Comparison of ENCODE assay signal across 37 cellular contexts in genomic region chr2:50901510-50901909, GRCh38.
DNase-seq lines count a peak whose midpoint lies in the region; ATAC-seq, FAIRE-seq and TF ChIP-seq lines count a peak whose summit lies in the region.
"Had no signal": no experiment of that assay in that cellular context is flagged by ENCODE, and none has a peak within 500 bp of the region (broad histone marks: within the 10 kb centered on the region; RNA-seq: fewer than 3 reads in every experiment).

No MANE protein-coding gene starts in this region.

- TF ChIP-seq CTCF in HepG2 (CRISPR knock-in tag; IDR thresholded peaks at IDR 0.05) (no peak), right lobe of liver (IDR thresholded peaks at IDR 0.05) (no peak), GM12878 (IDR thresholded peaks at IDR 0.05 in 2 of 3, conservative IDR thresholded peaks at IDR 0.05 in 1 of 3; ENCODE audit: control insufficient read depth in 2 of 3, extremely low read depth in 1 of 3, insufficient read depth in 1 of 3, low read depth in 3 of 3, low read length in 3 of 3) (no peak), K562 (IDR thresholded peaks at IDR 0.05 in 2 of 3, conservative IDR thresholded peaks at IDR 0.05 in 1 of 3; ENCODE audit: insufficient read depth in 2 of 3, low read depth in 1 of 3, low read length in 3 of 3) (no peak)

- in situ Hi-C loops in HepG2 (cut with HindIII; ENCODE audit: extremely low pct_ligation_motif_present, low pct_unique_long_range_greater_than_20kb) = no loop called here
- in situ Hi-C loops in GM12878 (cut with MboI) = no loop called here
- in situ Hi-C loops in K562 (cut with MboI) = no loop called here

- RAD21 ChIA-PET in GM12878 (lab: Charles Lee; ENCODE audit: unreplicated experiment) = no interaction called here

- POLR2A ChIA-PET in HepG2 (lab: Yijun Ruan, JAX) (no interaction called here), GM12878 (lab: Charles Lee) (no interaction called here), K562 (lab: Yijun Ruan, JAX) (no interaction called here)
- POLR2A ChIA-PET in activated CD4-positive, alpha-beta T cell treated with anti-CD3 and anti-CD28 coated beads, Interleukin-2, amount 10 ng/mL, durations not matched to agents 7 days and 5 days (lab: Charles Lee) = no interaction called here

- no peaks in the 10 kb centered on the region for H3K27me3 Mint-ChIP-seq in activated CD4-positive, alpha-beta T cell treated with anti-CD3 and anti-CD28 coated beads, Interleukin-2, amount 10 ng/mL, durations not matched to agents 7 days and 5 days
- H3K27me3 Mint-ChIP-seq: B cell; CD4-positive, alpha-beta memory T cell; CD4-positive, alpha-beta T cell; CD4-positive, CD25-positive, alpha-beta regulatory T cell; CD8-positive, alpha-beta memory T cell had no signal

- CTCF ChIA-PET in HepG2 (lab: Yijun Ruan, JAX; ENCODE audit: low intra/inter-chr PET ratio, low total read pairs) (no interaction called here), GM12878 (lab: Yijun Ruan, JAX) (no interaction called here), K562 (lab: Yijun Ruan, JAX; ENCODE audit: low intra/inter-chr PET ratio) (no interaction called here)
- CTCF ChIA-PET in activated CD4-positive, alpha-beta T cell treated with anti-CD3 and anti-CD28 coated beads, Interleukin-2, amount 10 ng/mL, durations not matched to agents 7 days and 5 days (lab: Charles Lee) = no interaction called here

- H3K27ac ChIP-seq in HepG2 (ENCODE audit: extremely low read length, insufficient read depth, low read length) (no peak overlapping the region), right lobe of liver (no peak overlapping the region), GM12878 (ENCODE audit: control insufficient read depth, insufficient read depth) (no peak overlapping the region), K562 (ENCODE audit: extremely low read depth, low read depth, low read length) (no peak overlapping the region)
- H3K27ac ChIP-seq: 22Rv1; A549; BLaER1; BLaER1 treated with 17β-estradiol and CSF1 and Interleukin-3, amounts not matched to agents 10 nM and 100 nM; C4-2B had no signal

- ATAC-seq in HepG2 = no peak
- no peak for ATAC-seq in right lobe of liver
- ATAC-seq in GM12878 = no peak
- no peak for ATAC-seq in K562
- no peak for ATAC-seq in HG03196 (IDR thresholded peaks at IDR 0.05; ENCODE audit: unreplicated experiment)
- ATAC-seq: A549; CD8-positive, alpha-beta T cell had no signal

- no peak overlapping the region for H3K27ac Mint-ChIP-seq in activated CD4-positive, alpha-beta T cell treated with anti-CD3 and anti-CD28 coated beads, Interleukin-2, amount 10 ng/mL, durations not matched to agents 7 days and 5 days
- H3K27ac Mint-ChIP-seq: B cell; CD14-positive monocyte; CD4-positive, alpha-beta memory T cell; CD4-positive, alpha-beta T cell; CD4-positive, CD25-positive, alpha-beta regulatory T cell; CD8-positive, alpha-beta memory T cell; CD8-positive, alpha-beta T cell had no signal

- no peaks in the 10 kb centered on the region for H3K4me1 Mint-ChIP-seq in activated CD4-positive, alpha-beta T cell treated with anti-CD3 and anti-CD28 coated beads, Interleukin-2, amount 10 ng/mL, durations not matched to agents 7 days and 5 days
- H3K4me1 Mint-ChIP-seq: B cell; CD14-positive monocyte; CD4-positive, alpha-beta memory T cell; CD4-positive, CD25-positive, alpha-beta regulatory T cell; CD8-positive, alpha-beta memory T cell had no signal

- TF ChIP-seq POLR2A in HepG2 (IDR thresholded peaks at IDR 0.05; ENCODE audit: insufficient read depth in 1 of 2, low read depth in 2 of 2, low read length in 2 of 2) (no peak), right lobe of liver (IDR thresholded peaks at IDR 0.05) (no peak), GM12878 (IDR thresholded peaks at IDR 0.05; ENCODE audit: low read depth, low read length) (no peak), K562 (conservative IDR thresholded peaks at IDR 0.05) (no peak)

- WGBS in HepG2 (ENCODE audit: low lambda C conversion rate) = 37% methylated on average over 8 of the region's 8 CpGs
- WGBS in right lobe of liver (ENCODE audit: insufficient coverage, low coverage, low lambda C conversion rate, missing lambda C conversion rate) = 82% methylated on average over 5 of the region's 8 CpGs
- 48% methylated on average over 8 of the region's 8 CpGs for WGBS in GM12878 (ENCODE audit: insufficient coverage, insufficient replicate concordance, low lambda C conversion rate, missing lambda C conversion rate)
- under 1% methylated on average over 8 of the region's 8 CpGs for WGBS in K562 (ENCODE audit: insufficient coverage, low coverage, missing lambda C conversion rate)

- no TSS peak for BruUV-seq in HepG2 (replicated peaks; lab: Mats Ljungman, UMichigan)
- BruUV-seq in GM12878 (replicated peaks; lab: Mats Ljungman, UMichigan) = no TSS peak
- BruUV-seq in K562 (replicated peaks; lab: Mats Ljungman, UMichigan) = no TSS peak

- no peaks in the 10 kb centered on the region for H3K36me3 ChIP-seq in HepG2 (replicated peaks in 1 of 2; ENCODE audit: control insufficient read depth in 1 of 2, insufficient read depth in 2 of 2, low read length in 2 of 2)
- no peaks in the 10 kb centered on the region for H3K36me3 ChIP-seq in right lobe of liver
- H3K36me3 ChIP-seq in GM12878 (ENCODE audit: control insufficient read depth in 2 of 2, insufficient read depth in 2 of 2, low read length in 1 of 2) = no peaks in the 10 kb centered on the region
- no peaks in the 10 kb centered on the region for H3K36me3 ChIP-seq in K562 (ENCODE audit: control insufficient read depth, insufficient read depth, low read length)
- H3K36me3 ChIP-seq: BE2C; BLaER1; BLaER1 treated with 17β-estradiol and CSF1 and Interleukin-3, amounts not matched to agents 10 nM and 100 nM had no signal

- H3K9me3 Mint-ChIP-seq in activated CD4-positive, alpha-beta T cell treated with anti-CD3 and anti-CD28 coated beads, Interleukin-2, amount 10 ng/mL, durations not matched to agents 7 days and 5 days = peaks cover 7% of the 10 kb centered on the region

- TF ChIP-seq EP300 in HepG2 (IDR thresholded peaks at IDR 0.05; ENCODE audit: low read depth in 2 of 2, low read length in 2 of 2) (no peak), HepG2 (CRISPR knock-in tag; IDR thresholded peaks at IDR 0.05; ENCODE audit: borderline replicate concordance) (no peak), GM12878 (IDR thresholded peaks at IDR 0.05; ENCODE audit: borderline replicate concordance in 1 of 2, control insufficient read depth in 1 of 2, low read depth in 2 of 2, low read length in 2 of 2) (no peak), K562 (IDR thresholded peaks at IDR 0.05; ENCODE audit: low read length) (no peak)

- H3K36me3 Mint-ChIP-seq in activated CD4-positive, alpha-beta T cell treated with anti-CD3 and anti-CD28 coated beads, Interleukin-2, amount 10 ng/mL, durations not matched to agents 7 days and 5 days (ENCODE audit: low read depth) = no peaks in the 10 kb centered on the region
- H3K36me3 Mint-ChIP-seq: CD14-positive monocyte; CD4-positive, alpha-beta memory T cell; CD4-positive, CD25-positive, alpha-beta regulatory T cell; CD8-positive, alpha-beta memory T cell; CD8-positive, alpha-beta T cell had no signal

- H2AFZ ChIP-seq in HepG2 (ENCODE audit: low read length) = no peak overlapping the region
- H2AFZ ChIP-seq in GM12878 (ENCODE audit: control insufficient read depth, low read depth, low read length) = no peak overlapping the region
- H2AFZ ChIP-seq in K562 (ENCODE audit: low read depth, low read length) = no peak overlapping the region

- H3K9ac ChIP-seq in HepG2 (ENCODE audit: insufficient read depth, low read depth, low read length) (no peak overlapping the region), GM12878 (ENCODE audit: control insufficient read depth, insufficient read depth, low read length) (no peak overlapping the region), K562 (ENCODE audit: insufficient read depth in 1 of 2, low read depth in 2 of 2, low read length in 2 of 2) (no peak overlapping the region)
- H3K9ac ChIP-seq: BLaER1; BLaER1 treated with 17β-estradiol and CSF1 and Interleukin-3, amounts not matched to agents 10 nM and 100 nM had no signal

- no peaks in the 10 kb centered on the region for H4K20me1 ChIP-seq in HepG2 (ENCODE audit: insufficient read depth, low read length)
- no peaks in the 10 kb centered on the region for H4K20me1 ChIP-seq in GM12878 (ENCODE audit: control insufficient read depth, insufficient read depth)
- no peaks in the 10 kb centered on the region for H4K20me1 ChIP-seq in K562 (replicated peaks; ENCODE audit: control insufficient read depth, insufficient read depth, low read length)
- H4K20me1 ChIP-seq: BLaER1; BLaER1 treated with 17β-estradiol and CSF1 and Interleukin-3, amounts not matched to agents 10 nM and 100 nM had no signal

- no peak overlapping the region for H3K4me3 Mint-ChIP-seq in activated CD4-positive, alpha-beta T cell treated with anti-CD3 and anti-CD28 coated beads, Interleukin-2, amount 10 ng/mL, durations not matched to agents 7 days and 5 days
- H3K4me3 Mint-ChIP-seq: B cell; CD14-positive monocyte; CD4-positive, alpha-beta memory T cell; CD4-positive, alpha-beta T cell; CD4-positive, CD25-positive, alpha-beta regulatory T cell; CD8-positive, alpha-beta memory T cell; CD8-positive, alpha-beta T cell had no signal

- H3K9me3 ChIP-seq in HepG2 (ENCODE audit: low read length) = no peaks in the 10 kb centered on the region
- H3K9me3 ChIP-seq in right lobe of liver = no peaks in the 10 kb centered on the region
- no peaks in the 10 kb centered on the region for H3K9me3 ChIP-seq in GM12878 (replicated peaks; ENCODE audit: control insufficient read depth, insufficient read depth, low read length)
- H3K9me3 ChIP-seq in K562 (replicated peaks; ENCODE audit: control insufficient read depth, insufficient read depth, low read depth, low read length) = no peaks in the 10 kb centered on the region; the same call in 1 of the 2 replicates
- H3K9me3 ChIP-seq: A549; BE2C; BLaER1; BLaER1 treated with 17β-estradiol and CSF1 and Interleukin-3, amounts not matched to agents 10 nM and 100 nM; Caco-2 had no signal

- intact Hi-C loops in HepG2 (cut with micrococcal nuclease; ENCODE audit: unreplicated experiment) = no loop called here
- intact Hi-C loops in right lobe of liver (cut with DNase I) = no loop called here
- intact Hi-C loops in GM12878 (cut with micrococcal nuclease; ENCODE audit: unreplicated experiment) = no loop called here
- intact Hi-C loops in K562 (cut with micrococcal nuclease) = no loop called here

- H3K4me1 ChIP-seq in HepG2 (ENCODE audit: insufficient read depth, low read length) (no peaks in the 10 kb centered on the region), right lobe of liver (no peaks in the 10 kb centered on the region), GM12878 (ENCODE audit: control insufficient read depth, insufficient read depth, low read length) (no peaks in the 10 kb centered on the region), K562 (replicated peaks in 1 of 2; ENCODE audit: control insufficient read depth in 2 of 2, insufficient read depth in 2 of 2, low read length in 2 of 2) (no peaks in the 10 kb centered on the region)
- H3K4me1 ChIP-seq: A549; BE2C; BLaER1; BLaER1 treated with 17β-estradiol and CSF1 and Interleukin-3, amounts not matched to agents 10 nM and 100 nM; Caco-2 had no signal

- H3K79me2 ChIP-seq in HepG2 (ENCODE audit: insufficient read depth, low read length) = no peaks in the 10 kb centered on the region
- H3K79me2 ChIP-seq in GM12878 (ENCODE audit: control insufficient read depth, insufficient read depth, low read length) = no peaks in the 10 kb centered on the region
- no peaks in the 10 kb centered on the region for H3K79me2 ChIP-seq in K562 (ENCODE audit: control insufficient read depth, insufficient read depth, low read length)

- no peak for TF ChIP-seq RAD21 in HepG2 (CRISPR knock-in tag; IDR thresholded peaks at IDR 0.05)
- no peak for TF ChIP-seq RAD21 in GM12878 (IDR thresholded peaks at IDR 0.05; ENCODE audit: insufficient read depth, low read depth, low read length)
- no peak for TF ChIP-seq RAD21 in K562 (CRISPR knock-in tag; conservative IDR thresholded peaks at IDR 0.05 in 1 of 2, IDR thresholded peaks at IDR 0.05 in 1 of 2)

- DNase-seq in HepG2 (ENCODE audit: low spot score) (no peak), right lobe of liver (no peak), GM12878 (ENCODE audit: low read depth, low spot score) (no peak), K562 (ENCODE audit: extremely low read depth in 1 of 4, low spot score in 3 of 4) (no peak), NCI-H446 treated with DMSO at 0.1 percent for 48 hours (lab: John Stamatoyannopoulos, UW) (no peak)
- DNase-seq in activated CD4-positive, alpha-beta T cell treated with anti-CD3 and anti-CD28 coated beads, Interleukin-2, amount 10 ng/mL, durations not matched to agents 7 days and 5 days = no peak
- DNase-seq: 8988T; ACHN; AML-193; BE2C; C1 segment of cervical spinal cord; Caco-2; Calu3; CD4-positive, alpha-beta memory T cell; CD4-positive, alpha-beta T cell; CD4-positive, CD25-positive, alpha-beta regulatory T cell; CD8-positive, alpha-beta memory T cell; CD8-positive, alpha-beta T cell; COR-L47; DMS 273 treated with DMSO at 0.1 percent for 48 hours; DMS153; DMS53; DMS79; DMS79 treated with DMSO at 0.1 percent for 48 hours; DND-41; EL had no signal

- no peaks in the 10 kb centered on the region for H3K9me1 ChIP-seq in K562 (ENCODE audit: control insufficient read depth, insufficient read depth, low read length)

- SMC1A ChIA-PET in GM12878 (lab: Charles Lee; ENCODE audit: uncharacterized antibody, unreplicated experiment) = no interaction called here

- H3K27me3 ChIP-seq in HepG2 (ENCODE audit: control insufficient read depth in 1 of 2, insufficient read depth in 2 of 2, low read length in 2 of 2) (no peaks in the 10 kb centered on the region), right lobe of liver (no peaks in the 10 kb centered on the region), GM12878 (replicated peaks in 1 of 2; ENCODE audit: control insufficient read depth in 2 of 2, insufficient read depth in 2 of 2, low read length in 1 of 2) (no peaks in the 10 kb centered on the region), K562 (ENCODE audit: control insufficient read depth in 2 of 2, insufficient read depth in 2 of 2, low read length in 2 of 2) (no peaks in the 10 kb centered on the region)
- H3K27me3 ChIP-seq: BE2C; BLaER1; BLaER1 treated with 17β-estradiol and CSF1 and Interleukin-3, amounts not matched to agents 10 nM and 100 nM had no signal

- FAIRE-seq in HepG2 (lab: Jason Lieb, UNC) (no peak), GM12878 (lab: Jason Lieb, UNC) (no peak), K562 (lab: Jason Lieb, UNC) (no peak), islet of Langerhans (lab: Jason Lieb, UNC) (peak; percentile 49)
- FAIRE-seq: A204.1, A549, D721Med had no signal

- H3K4me2 ChIP-seq in HepG2 (ENCODE audit: low read depth, low read length) (no peak overlapping the region), GM12878 (ENCODE audit: control insufficient read depth, insufficient read depth) (no peak overlapping the region), K562 (ENCODE audit: insufficient read depth, low read length) (no peak overlapping the region)
- H3K4me2 ChIP-seq: A549; BLaER1; BLaER1 treated with 17β-estradiol and CSF1 and Interleukin-3, amounts not matched to agents 10 nM and 100 nM had no signal

- H3K4me3 ChIP-seq in HepG2 (replicated peaks in 1 of 3; ENCODE audit: insufficient read depth in 1 of 3, low read depth in 2 of 3, low read length in 3 of 3) (no peak overlapping the region), right lobe of liver (no peak overlapping the region), GM12878 (no peak overlapping the region), K562 (no peak overlapping the region)
- H3K4me3 ChIP-seq: A549; BLaER1; BLaER1 treated with 17β-estradiol and CSF1 and Interleukin-3, amounts not matched to agents 10 nM and 100 nM had no signal

Comparison
In these comparisons a context has a peak if more than half of its experiments do, and no peak if none do; other contexts are left out.
1. Of the 241 proteins assayed by ChIP-seq in both HepG2 and K562: peak only in HepG2: RAD51; only in K562: TFE3; in both: none; in neither: 239.